Comparison of ENCODE assay signal across 8 cellular contexts in genomic region chrX:71533514-71533849, GRCh38. TPM values are rescaled to one million over a fixed set of nuclear protein-coding genes. Genes with fewer than 3 reads are reported as not detected.
DNase-seq lines count a peak whose midpoint lies in the region; ATAC-seq and TF ChIP-seq lines count a peak whose summit lies in the region.

No MANE protein-coding gene starts in this region.

- intact Hi-C loops in testis (cut with DNase I; ENCODE audit: low total_unique reads), result no loop called here

- no peaks in the 10 kb centered on the region for H3K9me3 ChIP-seq in testis

- ATAC-seq in GM19455 (IDR thresholded peaks at IDR 0.05; ENCODE audit: unreplicated experiment), result no peak

- TF ChIP-seq POLR2A in testis (IDR thresholded peaks at IDR 0.05), result no peak

- no peaks in the 10 kb centered on the region for H3K36me3 ChIP-seq in testis (ENCODE audit: low read depth, missing control alignments)

- DNase-seq in NCI-H82 (lab: John Stamatoyannopoulos, UW) (peak; percentile 47), NCI-H82 treated with DMSO at 0.1 percent for 48 hours (lab: John Stamatoyannopoulos, UW; ENCODE audit: unreplicated experiment) (no peak), testis (no peak), NCI-H524 treated with DMSO at 0.1 percent for 48 hours (lab: John Stamatoyannopoulos, UW) (no peak), NCI-H2107 treated with DMSO at 0.1 percent for 48 hours (lab: John Stamatoyannopoulos, UW; ENCODE audit: unreplicated experiment) (no peak)

- H3K4me3 ChIP-seq in testis, result peak overlapping the region; percentile 66 to 79

- no peaks in the 10 kb centered on the region for H3K4me1 ChIP-seq in testis

- H3K27me3 ChIP-seq in layer of hippocampus (ENCODE audit: control insufficient read depth, insufficient read depth, low read length) (no peaks in the 10 kb centered on the region), testis (no peaks in the 10 kb centered on the region)

- H3K27ac ChIP-seq in angular gyrus (ENCODE audit: low read depth, low read length) (peak overlapping the region; percentile 92), layer of hippocampus (ENCODE audit: low read depth, low read length) (peak overlapping the region; percentile 92), testis (peak overlapping the region; percentile 89 to 91)

- TF ChIP-seq CTCF in testis (IDR thresholded peaks at IDR 0.05), result no peak

- 1% methylated on average over 11 to 12 of the region's 12 CpGs for WGBS in testis, 2 donors

RNA-seq across cellular contexts. Expression of gene OGT, which starts 0.6 kb away (rescaled TPM):
- total RNA-seq in testis, result 100 to 1,000 TPM; 113 to 154 TPM
- polyA plus RNA-seq in testis (ENCODE audit: insufficient read depth, low read depth, low replicate concordance), result 48.0 TPM

RNA-seq across cellular contexts. Expression of gene GCNA, which starts 44.8 kb away (rescaled TPM):
- 10 to 100 TPM; 30.0 to 30.7 TPM for total RNA-seq in testis
- 18.4 TPM for polyA plus RNA-seq in testis (ENCODE audit: insufficient read depth, low read depth, low replicate concordance)
